8 cellular contexts compared by ENCODE assay signal in genomic region chr11:88103337-88104206, GRCh38.
DNase-seq lines count a peak whose midpoint lies in the region; ATAC-seq and TF ChIP-seq lines count a peak whose summit lies in the region.

No MANE protein-coding gene starts in this region.

- H3K4me3 ChIP-seq in kidney epithelial cell (ENCODE audit: low read depth, low read length) = no peak overlapping the region

- H3K36me3 ChIP-seq in kidney epithelial cell (ENCODE audit: control insufficient read depth, insufficient read depth, low read length) = no peaks in the 10 kb centered on the region

- H3K9me3 Mint-ChIP-seq in activated naive CD4-positive, alpha-beta T cell treated with anti-CD3 and anti-CD28 coated beads, Interleukin-2, amount 50 U/mL, for 72 hours = no peaks in the 10 kb centered on the region

- DNase-seq in NCI-H1417 (lab: John Stamatoyannopoulos, UW) (peak in 2 of 3 experiments; percentile 6 to 30), NCI-H1417 treated with DMSO at 0.1 percent for 48 hours (lab: John Stamatoyannopoulos, UW) (no peak), NCI-H82 (lab: John Stamatoyannopoulos, UW) (peak; percentile 82), kidney epithelial cell (ENCODE audit: low read depth) (no peak), cortex of kidney (lab: John Stamatoyannopoulos, UW) (no peak)
- peak in 1 of 2 donors; percentile 28 for DNase-seq in activated naive CD4-positive, alpha-beta T cell treated with anti-CD3 and anti-CD28 coated beads, Interleukin-2, amount 50 U/mL, for 72 hours (ENCODE audit: low spot score in 2 of 2)

- ATAC-seq in GM19035 (IDR thresholded peaks at IDR 0.05; ENCODE audit: unreplicated experiment) = peak; percentile 87
- peak; percentile 75 for ATAC-seq in HG03097 (IDR thresholded peaks at IDR 0.05; ENCODE audit: low FRiP score, unreplicated experiment)
- ATAC-seq in activated naive CD4-positive, alpha-beta T cell treated with anti-CD3 and anti-CD28 coated beads, Interleukin-2, amount 50 U/mL, for 72 hours = peak; percentile 61 to 82

- no peaks in the 10 kb centered on the region for H3K36me3 Mint-ChIP-seq in activated naive CD4-positive, alpha-beta T cell treated with anti-CD3 and anti-CD28 coated beads, Interleukin-2, amount 50 U/mL, for 72 hours

- no peaks in the 10 kb centered on the region for H3K27me3 ChIP-seq in kidney epithelial cell (ENCODE audit: control insufficient read depth, insufficient read depth, low read length)

- no peak overlapping the region for H3K27ac Mint-ChIP-seq in activated naive CD4-positive, alpha-beta T cell treated with anti-CD3 and anti-CD28 coated beads, Interleukin-2, amount 50 U/mL, for 72 hours

- peak; percentile 52 for TF ChIP-seq CTCF in kidney epithelial cell (IDR thresholded peaks at IDR 0.05; ENCODE audit: insufficient read depth, low read length, poor library complexity, severe bottlenecking)

Comparison
In these comparisons a context has a peak if more than half of its experiments do, and no peak if none do; other contexts are left out.
1. DNase-seq: peak in NCI-H1417 (2 of 3) and NCI-H82 (single experiment); none in NCI-H1417 treated with DMSO at 0.1 percent for 48 hours (single experiment), kidney epithelial cell (single experiment) and cortex of kidney (single experiment).
2. Peak in every context shown above with its lines, with median percentiles within 50 percentile points of each other: ATAC-seq.